ENCODE assay signal across 1 cellular context in the genomic region with DNA sequence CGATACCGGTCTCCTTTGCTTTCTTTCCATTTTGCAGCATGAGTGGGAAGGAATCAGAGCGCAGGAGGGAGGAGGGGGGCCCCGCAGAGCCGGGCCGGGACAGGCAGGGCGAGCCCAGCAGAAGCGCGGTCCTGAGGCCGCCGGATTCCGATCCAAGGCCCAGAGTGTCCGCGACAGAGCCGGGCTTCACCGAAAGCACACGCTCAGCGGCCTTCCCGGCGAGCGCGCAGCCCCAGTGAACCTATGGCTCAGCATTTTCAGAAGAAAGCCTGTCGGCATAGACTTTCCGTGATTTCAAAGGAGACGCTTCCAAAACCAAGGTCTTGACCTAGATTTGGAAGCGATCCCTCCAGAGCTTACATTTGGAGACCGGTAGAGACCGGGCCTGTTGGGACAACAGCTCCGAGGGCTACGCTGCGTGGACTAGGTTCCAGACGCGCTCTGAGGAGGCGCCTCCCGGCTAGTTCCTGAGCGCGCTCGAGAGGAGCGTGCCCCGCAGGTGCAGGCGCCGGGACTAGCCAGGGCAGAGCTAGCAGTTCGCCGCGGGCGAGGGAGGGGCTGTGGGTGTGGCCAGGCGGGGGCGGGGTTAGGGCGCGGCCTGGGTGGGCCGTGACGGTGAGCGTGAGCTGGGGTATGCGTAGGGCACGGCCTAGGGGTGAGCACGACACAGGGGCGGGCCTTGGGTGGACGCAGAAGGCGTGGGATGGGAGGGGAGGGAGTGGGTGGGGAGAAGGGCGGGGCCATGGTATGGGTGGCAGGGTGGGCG.
A peak's percentile ranks its signal among the peaks of the same experiment; 100 is the strongest.
TF ChIP-seq lines count a peak whose summit lies in the region.

No MANE protein-coding gene starts in this region.

TF ChIP-seq in GM12878, 131 proteins besides CTCF, POLR2A, EP300 and RAD21 (continued from another document and continues in another):
- TF ChIP-seq PAX8 (IDR thresholded peaks at IDR 0.05) (no peak), IRF4 (IDR thresholded peaks at IDR 0.05; ENCODE audit: low read depth, low read length) (no peak), EGR1 (IDR thresholded peaks at IDR 0.05; ENCODE audit: borderline replicate concordance in 1 of 2, low read depth in 2 of 2, low read length in 2 of 2) (peak in 1 of 2 experiments; percentile 37; a peak in 1 of 3 replicates), CBX5 (IDR thresholded peaks at IDR 0.05; ENCODE audit: low read depth) (no peak), ELK1 (IDR thresholded peaks at IDR 0.05; ENCODE audit: low read depth, low read length) (no peak), NFIC (IDR thresholded peaks at IDR 0.05; ENCODE audit: low read depth, low read length) (no peak), HCFC1 (IDR thresholded peaks at IDR 0.05; ENCODE audit: low read length) (no peak), YBX1 (IDR thresholded peaks at IDR 0.05) (no peak), ESRRA (IDR thresholded peaks at IDR 0.05; ENCODE audit: low read length) (no peak), SMC3 (IDR thresholded peaks at IDR 0.05; ENCODE audit: borderline replicate concordance, low read length) (no peak), NKRF (conservative IDR thresholded peaks at IDR 0.05) (peak; percentile 61; the same call in 1 of the 2 replicates), RBBP5 (conservative IDR thresholded peaks at IDR 0.05) (no peak), SMARCA5 (IDR thresholded peaks at IDR 0.05) (no peak; the same call in 1 of the 2 replicates), SUZ12 (IDR thresholded peaks at IDR 0.05; ENCODE audit: unreplicated experiment) (no peak), EED (IDR thresholded peaks at IDR 0.05; ENCODE audit: low read depth) (no peak), RFX5 (IDR thresholded peaks at IDR 0.05; ENCODE audit: low read depth, low read length) (no peak), MYB (IDR thresholded peaks at IDR 0.05; ENCODE audit: borderline replicate concordance, low read depth, low read length) (no peak), CEBPB (IDR thresholded peaks at IDR 0.05; ENCODE audit: borderline replicate concordance in 1 of 2, low read depth in 2 of 2, low read length in 2 of 2) (no peak), JUNB (IDR thresholded peaks at IDR 0.05) (no peak), KLF5 (IDR thresholded peaks at IDR 0.05; ENCODE audit: partially characterized antibody) (no peak), CHD2 (IDR thresholded peaks at IDR 0.05; ENCODE audit: borderline replicate concordance, low read depth, low read length) (no peak), MEF2A (IDR thresholded peaks at IDR 0.05; ENCODE audit: insufficient read depth, low read depth, low read length) (no peak), RCOR1 (conservative IDR thresholded peaks at IDR 0.05; ENCODE audit: low read depth, low read length) (no peak), PKNOX1 (IDR thresholded peaks at IDR 0.05) (no peak), LARP7 (IDR thresholded peaks at IDR 0.05) (0 out of 2 replicates have a peak, but pooled peaks have one; percentile 18), STAT1 (conservative IDR thresholded peaks at IDR 0.05) (no peak), MXI1 (IDR thresholded peaks at IDR 0.05; ENCODE audit: low read depth, low read length) (no peak), IKZF2 (IDR thresholded peaks at IDR 0.05) (peak in 1 of 2 experiments; percentile 21; a peak in 1 of 4 replicates), ZNF217 (IDR thresholded peaks at IDR 0.05) (no peak), SPI1 (IDR thresholded peaks at IDR 0.05; ENCODE audit: borderline replicate concordance, insufficient read depth, low read depth, low read length) (no peak)
- TF ChIP-seq, protein P1, sequence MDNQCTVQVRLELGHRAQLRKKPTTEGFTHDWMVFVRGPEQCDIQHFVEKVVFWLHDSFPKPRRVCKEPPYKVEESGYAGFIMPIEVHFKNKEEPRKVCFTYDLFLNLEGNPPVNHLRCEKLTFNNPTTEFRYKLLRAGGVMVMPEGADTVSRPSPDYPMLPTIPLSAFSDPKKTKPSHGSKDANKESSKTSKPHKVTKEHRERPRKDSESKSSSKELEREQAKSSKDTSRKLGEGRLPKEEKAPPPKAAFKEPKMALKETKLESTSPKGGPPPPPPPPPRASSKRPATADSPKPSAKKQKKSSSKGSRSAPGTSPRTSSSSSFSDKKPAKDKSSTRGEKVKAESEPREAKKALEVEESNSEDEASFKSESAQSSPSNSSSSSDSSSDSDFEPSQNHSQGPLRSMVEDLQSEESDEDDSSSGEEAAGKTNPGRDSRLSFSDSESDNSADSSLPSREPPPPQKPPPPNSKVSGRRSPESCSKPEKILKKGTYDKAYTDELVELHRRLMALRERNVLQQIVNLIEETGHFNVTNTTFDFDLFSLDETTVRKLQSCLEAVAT (IDR thresholded peaks at IDR 0.05): 0 out of 2 replicates have a peak, but pooled peaks have one; percentile 25
- TF ChIP-seq, protein P2, sequence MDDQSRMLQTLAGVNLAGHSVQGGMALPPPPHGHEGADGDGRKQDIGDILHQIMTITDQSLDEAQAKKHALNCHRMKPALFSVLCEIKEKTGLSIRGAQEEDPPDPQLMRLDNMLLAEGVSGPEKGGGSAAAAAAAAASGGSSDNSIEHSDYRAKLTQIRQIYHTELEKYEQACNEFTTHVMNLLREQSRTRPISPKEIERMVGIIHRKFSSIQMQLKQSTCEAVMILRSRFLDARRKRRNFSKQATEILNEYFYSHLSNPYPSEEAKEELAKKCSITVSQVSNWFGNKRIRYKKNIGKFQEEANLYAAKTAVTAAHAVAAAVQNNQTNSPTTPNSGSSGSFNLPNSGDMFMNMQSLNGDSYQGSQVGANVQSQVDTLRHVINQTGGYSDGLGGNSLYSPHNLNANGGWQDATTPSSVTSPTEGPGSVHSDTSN (IDR thresholded peaks at IDR 0.05; ENCODE audit: insufficient replicate concordance, low read depth, low read length): no peak
- TF ChIP-seq, protein P3, sequence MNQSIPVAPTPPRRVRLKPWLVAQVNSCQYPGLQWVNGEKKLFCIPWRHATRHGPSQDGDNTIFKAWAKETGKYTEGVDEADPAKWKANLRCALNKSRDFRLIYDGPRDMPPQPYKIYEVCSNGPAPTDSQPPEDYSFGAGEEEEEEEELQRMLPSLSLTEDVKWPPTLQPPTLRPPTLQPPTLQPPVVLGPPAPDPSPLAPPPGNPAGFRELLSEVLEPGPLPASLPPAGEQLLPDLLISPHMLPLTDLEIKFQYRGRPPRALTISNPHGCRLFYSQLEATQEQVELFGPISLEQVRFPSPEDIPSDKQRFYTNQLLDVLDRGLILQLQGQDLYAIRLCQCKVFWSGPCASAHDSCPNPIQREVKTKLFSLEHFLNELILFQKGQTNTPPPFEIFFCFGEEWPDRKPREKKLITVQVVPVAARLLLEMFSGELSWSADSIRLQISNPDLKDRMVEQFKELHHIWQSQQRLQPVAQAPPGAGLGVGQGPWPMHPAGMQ (IDR thresholded peaks at IDR 0.05; ENCODE audit: borderline replicate concordance): no peak
- TF ChIP-seq, protein P4, sequence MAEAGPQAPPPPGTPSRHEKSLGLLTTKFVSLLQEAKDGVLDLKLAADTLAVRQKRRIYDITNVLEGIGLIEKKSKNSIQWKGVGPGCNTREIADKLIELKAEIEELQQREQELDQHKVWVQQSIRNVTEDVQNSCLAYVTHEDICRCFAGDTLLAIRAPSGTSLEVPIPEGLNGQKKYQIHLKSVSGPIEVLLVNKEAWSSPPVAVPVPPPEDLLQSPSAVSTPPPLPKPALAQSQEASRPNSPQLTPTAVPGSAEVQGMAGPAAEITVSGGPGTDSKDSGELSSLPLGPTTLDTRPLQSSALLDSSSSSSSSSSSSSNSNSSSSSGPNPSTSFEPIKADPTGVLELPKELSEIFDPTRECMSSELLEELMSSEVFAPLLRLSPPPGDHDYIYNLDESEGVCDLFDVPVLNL (IDR thresholded peaks at IDR 0.05; ENCODE audit: low read depth, low read length): no peak
- TF ChIP-seq, protein P5, sequence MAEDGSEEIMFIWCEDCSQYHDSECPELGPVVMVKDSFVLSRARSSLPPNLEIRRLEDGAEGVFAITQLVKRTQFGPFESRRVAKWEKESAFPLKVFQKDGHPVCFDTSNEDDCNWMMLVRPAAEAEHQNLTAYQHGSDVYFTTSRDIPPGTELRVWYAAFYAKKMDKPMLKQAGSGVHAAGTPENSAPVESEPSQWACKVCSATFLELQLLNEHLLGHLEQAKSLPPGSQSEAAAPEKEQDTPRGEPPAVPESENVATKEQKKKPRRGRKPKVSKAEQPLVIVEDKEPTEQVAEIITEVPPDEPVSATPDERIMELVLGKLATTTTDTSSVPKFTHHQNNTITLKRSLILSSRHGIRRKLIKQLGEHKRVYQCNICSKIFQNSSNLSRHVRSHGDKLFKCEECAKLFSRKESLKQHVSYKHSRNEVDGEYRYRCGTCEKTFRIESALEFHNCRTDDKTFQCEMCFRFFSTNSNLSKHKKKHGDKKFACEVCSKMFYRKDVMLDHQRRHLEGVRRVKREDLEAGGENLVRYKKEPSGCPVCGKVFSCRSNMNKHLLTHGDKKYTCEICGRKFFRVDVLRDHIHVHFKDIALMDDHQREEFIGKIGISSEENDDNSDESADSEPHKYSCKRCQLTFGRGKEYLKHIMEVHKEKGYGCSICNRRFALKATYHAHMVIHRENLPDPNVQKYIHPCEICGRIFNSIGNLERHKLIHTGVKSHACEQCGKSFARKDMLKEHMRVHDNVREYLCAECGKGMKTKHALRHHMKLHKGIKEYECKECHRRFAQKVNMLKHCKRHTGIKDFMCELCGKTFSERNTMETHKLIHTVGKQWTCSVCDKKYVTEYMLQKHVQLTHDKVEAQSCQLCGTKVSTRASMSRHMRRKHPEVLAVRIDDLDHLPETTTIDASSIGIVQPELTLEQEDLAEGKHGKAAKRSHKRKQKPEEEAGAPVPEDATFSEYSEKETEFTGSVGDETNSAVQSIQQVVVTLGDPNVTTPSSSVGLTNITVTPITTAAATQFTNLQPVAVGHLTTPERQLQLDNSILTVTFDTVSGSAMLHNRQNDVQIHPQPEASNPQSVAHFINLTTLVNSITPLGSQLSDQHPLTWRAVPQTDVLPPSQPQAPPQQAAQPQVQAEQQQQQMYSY (CRISPR knock-in tag; IDR thresholded peaks at IDR 0.05): no peak
- TF ChIP-seq, protein P6, sequence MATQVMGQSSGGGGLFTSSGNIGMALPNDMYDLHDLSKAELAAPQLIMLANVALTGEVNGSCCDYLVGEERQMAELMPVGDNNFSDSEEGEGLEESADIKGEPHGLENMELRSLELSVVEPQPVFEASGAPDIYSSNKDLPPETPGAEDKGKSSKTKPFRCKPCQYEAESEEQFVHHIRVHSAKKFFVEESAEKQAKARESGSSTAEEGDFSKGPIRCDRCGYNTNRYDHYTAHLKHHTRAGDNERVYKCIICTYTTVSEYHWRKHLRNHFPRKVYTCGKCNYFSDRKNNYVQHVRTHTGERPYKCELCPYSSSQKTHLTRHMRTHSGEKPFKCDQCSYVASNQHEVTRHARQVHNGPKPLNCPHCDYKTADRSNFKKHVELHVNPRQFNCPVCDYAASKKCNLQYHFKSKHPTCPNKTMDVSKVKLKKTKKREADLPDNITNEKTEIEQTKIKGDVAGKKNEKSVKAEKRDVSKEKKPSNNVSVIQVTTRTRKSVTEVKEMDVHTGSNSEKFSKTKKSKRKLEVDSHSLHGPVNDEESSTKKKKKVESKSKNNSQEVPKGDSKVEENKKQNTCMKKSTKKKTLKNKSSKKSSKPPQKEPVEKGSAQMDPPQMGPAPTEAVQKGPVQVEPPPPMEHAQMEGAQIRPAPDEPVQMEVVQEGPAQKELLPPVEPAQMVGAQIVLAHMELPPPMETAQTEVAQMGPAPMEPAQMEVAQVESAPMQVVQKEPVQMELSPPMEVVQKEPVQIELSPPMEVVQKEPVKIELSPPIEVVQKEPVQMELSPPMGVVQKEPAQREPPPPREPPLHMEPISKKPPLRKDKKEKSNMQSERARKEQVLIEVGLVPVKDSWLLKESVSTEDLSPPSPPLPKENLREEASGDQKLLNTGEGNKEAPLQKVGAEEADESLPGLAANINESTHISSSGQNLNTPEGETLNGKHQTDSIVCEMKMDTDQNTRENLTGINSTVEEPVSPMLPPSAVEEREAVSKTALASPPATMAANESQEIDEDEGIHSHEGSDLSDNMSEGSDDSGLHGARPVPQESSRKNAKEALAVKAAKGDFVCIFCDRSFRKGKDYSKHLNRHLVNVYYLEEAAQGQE (IDR thresholded peaks at IDR 0.05; ENCODE audit: low read depth, low read length): no peak
